25 cellular contexts compared by ENCODE assay signal in genomic region chr17:76644995-76645394, GRCh38. TPM values are rescaled to one million over a fixed set of nuclear protein-coding genes. Genes with fewer than 3 reads are reported as not detected.
DNase-seq lines count a peak whose midpoint lies in the region; ATAC-seq, FAIRE-seq and TF ChIP-seq lines count a peak whose summit lies in the region.
"Had no signal": no experiment of that assay in that cellular context is flagged by ENCODE, and none has a peak within 500 bp of the region (broad histone marks: within the 10 kb centered on the region; RNA-seq: fewer than 3 reads in every experiment).

No MANE protein-coding gene starts in this region.

- no peak for TF ChIP-seq EP300 in HepG2 (IDR thresholded peaks at IDR 0.05; ENCODE audit: low read depth in 2 of 2, low read length in 2 of 2)
- TF ChIP-seq EP300 in HepG2 (CRISPR knock-in tag; IDR thresholded peaks at IDR 0.05; ENCODE audit: borderline replicate concordance): no peak

- no peak for FAIRE-seq in HepG2 (lab: Jason Lieb, UNC)
- FAIRE-seq: A204.1 had no signal

- H3K27me3 ChIP-seq in HepG2 (ENCODE audit: control insufficient read depth in 1 of 2, insufficient read depth in 2 of 2, low read length in 2 of 2) (no peaks in the 10 kb centered on the region), right lobe of liver (no peaks in the 10 kb centered on the region), mucosa of rectum (ENCODE audit: control insufficient read depth in 2 of 2, insufficient read depth in 2 of 2, low read length in 2 of 2) (no peaks in the 10 kb centered on the region), upper lobe of right lung (no peaks in the 10 kb centered on the region)
- H3K27me3 ChIP-seq: foreskin keratinocyte, neural progenitor cell, SJCRH30 had no signal

- DNase-seq in HepG2 (ENCODE audit: low spot score) (no peak), right lobe of liver (no peak), glomerular visceral epithelial cell (ENCODE audit: extremely low spot score) (peak; percentile 54), upper lobe of right lung (peak; percentile 23), head of caudate nucleus (no peak), RKO (ENCODE audit: low spot score) (no peak)
- DNase-seq: activated CD4-positive, alpha-beta T cell treated with anti-CD3 and anti-CD28 coated beads, Interleukin-2, amount 50 U/mL, for 48 hours; activated CD4-positive, CD25-positive, alpha-beta regulatory T cell; activated naive CD4-positive, alpha-beta T cell treated with anti-CD3 and anti-CD28 coated beads for 36 hours; amniotic stem cell; CD8-positive, alpha-beta memory T cell; effector memory CD4-positive, alpha-beta T cell; foreskin keratinocyte; hippocampal formation; left ventricle myocardium superior; NCI-H1105 treated with DMSO at 0.1 percent for 48 hours; NCI-H2029; SJCRH30 had no signal

- peak overlapping the region; percentile 68 for H3K4me2 ChIP-seq in HepG2 (ENCODE audit: low read depth, low read length)
- H3K4me2 ChIP-seq: neural progenitor cell had no signal

- H2AFZ ChIP-seq in HepG2 (ENCODE audit: low read length): peak overlapping the region; percentile 88
- H2AFZ ChIP-seq: neural progenitor cell had no signal

- H4K20me1 ChIP-seq in HepG2 (ENCODE audit: insufficient read depth, low read length): no peaks in the 10 kb centered on the region

- H3K4me1 ChIP-seq in HepG2 (ENCODE audit: insufficient read depth, low read length) (peaks cover 41% of the 10 kb centered on the region), right lobe of liver (no peaks in the 10 kb centered on the region), mucosa of rectum (ENCODE audit: control insufficient read depth in 2 of 2, insufficient read depth in 2 of 2, low read length in 2 of 2) (peaks cover 12 to 31% of the 10 kb centered on the region in 2 donors), upper lobe of right lung (peaks cover 8% of the 10 kb centered on the region)
- H3K4me1 ChIP-seq: foreskin keratinocyte, neural progenitor cell had no signal

- H3K79me2 ChIP-seq in HepG2 (ENCODE audit: insufficient read depth, low read length): no peaks in the 10 kb centered on the region

- H3K9me3 ChIP-seq in HepG2 (ENCODE audit: low read length): no peaks in the 10 kb centered on the region
- H3K9me3 ChIP-seq in right lobe of liver: no peaks in the 10 kb centered on the region
- H3K9me3 ChIP-seq in mucosa of rectum (ENCODE audit: control insufficient read depth in 2 of 2, low read length in 2 of 2): no peaks in the 10 kb centered on the region
- no peaks in the 10 kb centered on the region for H3K9me3 ChIP-seq in upper lobe of right lung

- H3K4me3 ChIP-seq in HepG2 (replicated peaks in 1 of 3; ENCODE audit: insufficient read depth in 1 of 3, low read depth in 2 of 3, low read length in 3 of 3) (no peak overlapping the region), right lobe of liver (no peak overlapping the region), mucosa of rectum (ENCODE audit: low read length in 2 of 2) (peak overlapping the region; percentile 50 to 60), upper lobe of right lung (no peak overlapping the region)
- H3K4me3 ChIP-seq: neural progenitor cell, SJCRH30 had no signal

- H3K36me3 ChIP-seq in HepG2 (replicated peaks in 1 of 2; ENCODE audit: control insufficient read depth in 1 of 2, insufficient read depth in 2 of 2, low read length in 2 of 2): no peaks in the 10 kb centered on the region
- no peaks in the 10 kb centered on the region for H3K36me3 ChIP-seq in right lobe of liver
- peaks cover 0 to 2% of the 10 kb centered on the region in 2 donors for H3K36me3 ChIP-seq in mucosa of rectum (ENCODE audit: control insufficient read depth in 2 of 2, insufficient read depth in 2 of 2, low read length in 2 of 2)
- H3K36me3 ChIP-seq in upper lobe of right lung: no peaks in the 10 kb centered on the region
- H3K36me3 ChIP-seq: neural progenitor cell, SJCRH30 had no signal

- CTCF ChIA-PET in HepG2 (lab: Yijun Ruan, JAX; ENCODE audit: low intra/inter-chr PET ratio, low total read pairs): no interaction called here

- 10% methylated on average over 8 of the region's 8 CpGs for WGBS in HepG2 (ENCODE audit: low lambda C conversion rate)
- 62% methylated on average over 4 of the region's 8 CpGs for WGBS in right lobe of liver (ENCODE audit: insufficient coverage, low coverage, low lambda C conversion rate, missing lambda C conversion rate)

- no peak for TF ChIP-seq CTCF in HepG2 (CRISPR knock-in tag; IDR thresholded peaks at IDR 0.05)
- no peak for TF ChIP-seq CTCF in right lobe of liver (IDR thresholded peaks at IDR 0.05)
- no peak for TF ChIP-seq CTCF in upper lobe of right lung (IDR thresholded peaks at IDR 0.05)

- ATAC-seq in HepG2 (peak; percentile 72), right lobe of liver (no peak), upper lobe of right lung (peak; percentile 41), GM18505 (IDR thresholded peaks at IDR 0.05; ENCODE audit: unreplicated experiment) (no peak)
- ATAC-seq: foreskin keratinocyte, left ventricle myocardium superior had no signal

- TF ChIP-seq POLR2A in HepG2 (IDR thresholded peaks at IDR 0.05; ENCODE audit: insufficient read depth in 1 of 2, low read depth in 2 of 2, low read length in 2 of 2) (no peak), right lobe of liver (IDR thresholded peaks at IDR 0.05) (no peak), GM18505 (IDR thresholded peaks at IDR 0.05; ENCODE audit: borderline replicate concordance, extremely low read depth, insufficient read depth, insufficient read length) (no peak)

- intact Hi-C loops in HepG2 (cut with micrococcal nuclease; ENCODE audit: unreplicated experiment): no loop called here
- intact Hi-C loops in right lobe of liver (cut with DNase I): no loop called here
- intact Hi-C loops in upper lobe of right lung (cut with DNase I): no loop called here
- intact Hi-C loops in head of caudate nucleus (cut with DNase I): no loop called here

- no TSS peak for BruUV-seq in HepG2 (replicated peaks; lab: Mats Ljungman, UMichigan)

- POLR2A ChIA-PET in HepG2 (lab: Yijun Ruan, JAX): interaction anchor here (1.2 to 1.8 kb wide), 3 partner anchors 26 to 88 kb away, joined by 3 to 5 read pairs (median 3); no protein-coding TSS in a partner anchor

- in situ Hi-C loops in HepG2 (cut with HindIII; ENCODE audit: extremely low pct_ligation_motif_present, low pct_unique_long_range_greater_than_20kb): no loop called here

- no peak overlapping the region for H3K27ac ChIP-seq in HepG2 (ENCODE audit: extremely low read length, insufficient read depth, low read length)
- no peak overlapping the region for H3K27ac ChIP-seq in right lobe of liver
- peak overlapping the region; percentile 91 for H3K27ac ChIP-seq in mucosa of rectum (ENCODE audit: low read depth in 2 of 2, low read length in 2 of 2)
- peak overlapping the region; percentile 49 for H3K27ac ChIP-seq in upper lobe of right lung
- H3K27ac ChIP-seq: foreskin keratinocyte, neural progenitor cell, SJCRH30 had no signal

- no peak for TF ChIP-seq RAD21 in HepG2 (CRISPR knock-in tag; IDR thresholded peaks at IDR 0.05)

- H3K9ac ChIP-seq in HepG2 (ENCODE audit: insufficient read depth, low read depth, low read length): no peak overlapping the region
- peak overlapping the region in 1 of 2 donors; percentile 34 for H3K9ac ChIP-seq in mucosa of rectum (ENCODE audit: low read depth in 1 of 2, low read length in 2 of 2)
- H3K9ac ChIP-seq: neural progenitor cell had no signal

RNA-seq across cellular contexts. Expression of gene ST6GALNAC1, which starts 1.4 kb away (rescaled TPM):
- total RNA-seq in HepG2 (2016; rRNA removed; fragmentation: Illumina TruSeq; extraction: Trizol) (not detected in 2 replicates), right lobe of liver (1 to 10 TPM in 1 of 6 experiments, under 1 TPM in 2, not detected in 3; 0.42 to 1.4 (median 0.62) TPM), upper lobe of right lung (14.1 TPM)
- not detected in 2 replicates for total RNA-seq in HepG2 (2016; cell fraction: cytosol; rRNA removed; fragmentation: Illumina TruSeq; extraction: Trizol; ENCODE audit: low read depth)
- total RNA-seq in HepG2 (2016; cell fraction: insoluble cytoplasmic fraction; rRNA removed; fragmentation: Illumina TruSeq; extraction: Trizol): not detected in 2 replicates
- total RNA-seq in HepG2 (2016; cell fraction: membrane; rRNA removed; fragmentation: Illumina TruSeq; extraction: Trizol): not detected in 2 replicates
- not detected in 2 replicates for total RNA-seq in HepG2 (2016; cell fraction: nucleus; rRNA removed; fragmentation: Illumina TruSeq; extraction: Trizol)
- polyA plus RNA-seq in HepG2 (2011; rRNA removed): not detected in 2 replicates
- not detected in 2 replicates for polyA plus RNA-seq in HepG2 (2011; cell fraction: cytosol; rRNA removed)
- not detected in 2 replicates for polyA plus RNA-seq in HepG2 (2011; cell fraction: nucleus; rRNA removed)
- not detected in 2 replicates for polyA plus RNA-seq in HepG2 (2012)
- polyA plus RNA-seq in HepG2 (2016; cell fraction: cytosol; fragmentation: Illumina TruSeq; extraction: Trizol; ENCODE audit: low read depth): not detected in 2 replicates
- not detected in 2 replicates for polyA plus RNA-seq in HepG2 (2016; cell fraction: insoluble cytoplasmic fraction; fragmentation: Illumina TruSeq; extraction: Trizol; ENCODE audit: low read depth)
- not detected in 2 replicates for polyA plus RNA-seq in HepG2 (2016; cell fraction: membrane; fragmentation: Illumina TruSeq; extraction: Trizol; ENCODE audit: low read depth)
- not detected in 2 replicates for polyA plus RNA-seq in HepG2 (2016; cell fraction: nucleus; fragmentation: Illumina TruSeq; extraction: Trizol; ENCODE audit: insufficient read depth, low read depth)
- polyA minus RNA-seq in HepG2 (2011; rRNA and poly(A)+ RNA removed; ENCODE audit: low replicate concordance): 0.36 and 9.8 TPM in 2 replicates
- polyA minus RNA-seq in HepG2 (2011; cell fraction: cytosol; rRNA and poly(A)+ RNA removed): not detected in 2 replicates
- not detected in 2 replicates for polyA minus RNA-seq in HepG2 (2011; cell fraction: nucleus; rRNA and poly(A)+ RNA removed)
- total RNA-seq: G401, H4, M059J, SJCRH30 had no signal

RNA-seq across cellular contexts. Expression of gene ST6GALNAC2, which starts 59.3 kb away (rescaled TPM):
- total RNA-seq in HepG2 (2016; rRNA removed; fragmentation: Illumina TruSeq; extraction: Trizol) (0.49 and 0.84 TPM in 2 replicates), right lobe of liver (1 to 10 TPM in 5 of 6 experiments, under 1 TPM in 1; 0.81 to 5.0 (median 2.3) TPM), upper lobe of right lung (24.5 TPM)
- 0.35 and 0.51 TPM in 2 replicates for total RNA-seq in HepG2 (2016; cell fraction: cytosol; rRNA removed; fragmentation: Illumina TruSeq; extraction: Trizol; ENCODE audit: low read depth)
- total RNA-seq in HepG2 (2016; cell fraction: insoluble cytoplasmic fraction; rRNA removed; fragmentation: Illumina TruSeq; extraction: Trizol): 0.13 and 0.39 TPM in 2 replicates
- total RNA-seq in HepG2 (2016; cell fraction: membrane; rRNA removed; fragmentation: Illumina TruSeq; extraction: Trizol): 0.77 and 0.79 TPM in 2 replicates
- total RNA-seq in HepG2 (2016; cell fraction: nucleus; rRNA removed; fragmentation: Illumina TruSeq; extraction: Trizol): 0.68 and 0.97 TPM in 2 replicates
- polyA plus RNA-seq in HepG2 (2011; rRNA removed): 0.12 and 0.30 TPM in 2 replicates
- 0.24 and 0.50 TPM in 2 replicates for polyA plus RNA-seq in HepG2 (2011; cell fraction: cytosol; rRNA removed)
- 0.43 TPM in 2 replicates for polyA plus RNA-seq in HepG2 (2011; cell fraction: nucleus; rRNA removed)
- 0.16 TPM in 1 of 2 replicates, not detected in the other for polyA plus RNA-seq in HepG2 (2012)
- polyA plus RNA-seq in HepG2 (2016; cell fraction: cytosol; fragmentation: Illumina TruSeq; extraction: Trizol; ENCODE audit: low read depth): 0.34 and 0.45 TPM in 2 replicates
- 0.56 and 0.64 TPM in 2 replicates for polyA plus RNA-seq in HepG2 (2016; cell fraction: insoluble cytoplasmic fraction; fragmentation: Illumina TruSeq; extraction: Trizol; ENCODE audit: low read depth)
- polyA plus RNA-seq in HepG2 (2016; cell fraction: membrane; fragmentation: Illumina TruSeq; extraction: Trizol; ENCODE audit: low read depth): 0.62 and 0.69 TPM in 2 replicates
- polyA plus RNA-seq in HepG2 (2016; cell fraction: nucleus; fragmentation: Illumina TruSeq; extraction: Trizol; ENCODE audit: insufficient read depth, low read depth): 1.0 and 1.6 TPM in 2 replicates
- polyA minus RNA-seq in HepG2 (2011; rRNA and poly(A)+ RNA removed; ENCODE audit: low replicate concordance): 0.34 and 1.1 TPM in 2 replicates
- polyA minus RNA-seq in HepG2 (2011; cell fraction: cytosol; rRNA and poly(A)+ RNA removed): not detected in 2 replicates
- polyA minus RNA-seq in HepG2 (2011; cell fraction: nucleus; rRNA and poly(A)+ RNA removed): not detected in 2 replicates
- total RNA-seq: activated naive CD4-positive, alpha-beta T cell treated with anti-CD3 and anti-CD28 coated beads for 36 hours; SJCRH30 had no signal

Comparison
In these comparisons a context has a peak if more than half of its experiments do, and no peak if none do; other contexts are left out.
1. ATAC-seq: peak in HepG2 (single experiment) and upper lobe of right lung (single experiment); none in right lobe of liver (0 of 4) and GM18505 (single experiment).
2. DNase-seq: peak in glomerular visceral epithelial cell (single experiment) and upper lobe of right lung (single experiment); none in HepG2 (single experiment), right lobe of liver (0 of 3), head of caudate nucleus (0 of 42) and RKO (single experiment).
3. H3K27ac ChIP-seq: peak in mucosa of rectum (2 of 2) and upper lobe of right lung (single experiment); none in HepG2 (single experiment) and right lobe of liver (0 of 3).
4. H3K4me3 ChIP-seq: peak in mucosa of rectum (2 of 2); none in HepG2 (0 of 3), right lobe of liver (0 of 3) and upper lobe of right lung (single experiment).